33 cellular contexts compared by ENCODE assay signal in genomic region chr5:21685536-21685935, GRCh38.
DNase-seq lines count a peak whose midpoint lies in the region; ATAC-seq, FAIRE-seq and TF ChIP-seq lines count a peak whose summit lies in the region.
"Had no signal": no experiment of that assay in that cellular context is flagged by ENCODE, and none has a peak within 500 bp of the region (broad histone marks: within the 10 kb centered on the region; RNA-seq: fewer than 3 reads in every experiment).

No MANE protein-coding gene starts in this region.

- H3K9me3 ChIP-seq in tibial nerve, result no peaks in the 10 kb centered on the region
- H3K9me3 ChIP-seq: BLaER1, left lung, upper lobe of left lung had no signal

- TF ChIP-seq POLR2A in tibial nerve (IDR thresholded peaks at IDR 0.05), result no peak

- H3K36me3 ChIP-seq in bronchial epithelial cell (ENCODE audit: control insufficient read depth, insufficient read depth, low read length) (no peaks in the 10 kb centered on the region), tibial nerve (no peaks in the 10 kb centered on the region)
- H3K36me3 ChIP-seq: BLaER1, left lung, upper lobe of left lung had no signal

- no peak for TF ChIP-seq EP300 in tibial nerve (IDR thresholded peaks at IDR 0.05)

- WGBS in tibial nerve, 2 donors, result 87 to 94% methylated on average over 4 of the region's 4 CpGs

- H3K4me3 ChIP-seq in bronchial epithelial cell (ENCODE audit: low read depth, low read length) (no peak overlapping the region), tibial nerve (no peak overlapping the region)
- H3K4me3 ChIP-seq: BLaER1, left lung, upper lobe of left lung had no signal

- ATAC-seq in foreskin keratinocyte (peak; percentile 98), GM21825 (IDR thresholded peaks at IDR 0.05; ENCODE audit: unreplicated experiment) (no peak)
- ATAC-seq: activated CD4-positive, CD25-positive, alpha-beta regulatory T cell treated with anti-CD3 and anti-CD28 coated beads, Interleukin-2, amount 50 U/mL, for 24 hours; activated CD8-positive, alpha-beta T cell treated with anti-CD3 and anti-CD28 coated beads, Interleukin-2, amount 10 ng/mL, durations not matched to agents 7 days and 5 days; left lung; sciatic nerve had no signal

- peak; percentile 59 for DNase-seq in Daoy (ENCODE audit: low read depth)
- DNase-seq in NCI-H226, result peak; percentile 61
- DNase-seq in bronchial epithelial cell (ENCODE audit: low read depth), result peak; percentile 81
- DNase-seq in foreskin keratinocyte, result peak; percentile 44 to 76
- DNase-seq in tibial nerve (ENCODE audit: low spot score in 2 of 2), result no peak
- DNase-seq in NCI-H2081 treated with DMSO at 0.1 percent for 48 hours (lab: John Stamatoyannopoulos, UW), result no peak
- DNase-seq in ureter (ENCODE audit: low spot score), result no peak
- DNase-seq: ACHN; activated CD8-positive, alpha-beta T cell treated with anti-CD3 and anti-CD28 coated beads, Interleukin-2, amount 10 ng/mL, durations not matched to agents 7 days and 5 days; activated naive CD8-positive, alpha-beta T cell treated with anti-CD3 and anti-CD28 coated beads for 36 hours; aorta; cerebellar nuclear complex; COR-L47; DND-41; foreskin melanocyte; GOT3; left lung; NCI-H1092 treated with DMSO at 0.1 percent for 48 hours; NCI-H187 treated with DMSO at 0.1 percent for 48 hours; NCI-H2227 treated with DMSO at 0.1 percent for 48 hours; NCI-H69; posterior cingulate gyrus; stimulated activated CD4-positive, alpha-beta T cell treated with anti-CD3 and anti-CD28 coated beads, Interleukin-12 subunit alpha, Interleukin-12 subunit beta, amount 100 ng/mL, for 4 hours; stimulated activated CD4-positive, alpha-beta T cell treated with anti-CD3 and anti-CD28 coated beads, Interleukin-4, amount 100 ng/mL, for 1 hour; substantia nigra; T-helper 1 cell; upper lobe of left lung had no signal

- no peaks in the 10 kb centered on the region for H3K27me3 ChIP-seq in bronchial epithelial cell (ENCODE audit: control insufficient read depth, insufficient read depth, low read length)
- H3K27me3 ChIP-seq in foreskin keratinocyte, result no peaks in the 10 kb centered on the region
- H3K27me3 ChIP-seq in tibial nerve, result no peaks in the 10 kb centered on the region
- H3K27me3 ChIP-seq: BLaER1, left lung, upper lobe of left lung had no signal

- H3K4me1 ChIP-seq in foreskin keratinocyte, result peaks cover 25% of the 10 kb centered on the region
- no peaks in the 10 kb centered on the region for H3K4me1 ChIP-seq in tibial nerve
- H3K4me1 ChIP-seq: BLaER1, left lung, upper lobe of left lung had no signal

- H3K27ac ChIP-seq in foreskin keratinocyte, result no peak overlapping the region
- no peak overlapping the region for H3K27ac ChIP-seq in tibial nerve
- H3K27ac ChIP-seq: BLaER1, HL-60, left lung, upper lobe of left lung had no signal

- no peak for FAIRE-seq in bronchial epithelial cell (lab: Jason Lieb, UNC)
- FAIRE-seq: RCC 7860 had no signal

- TF ChIP-seq CTCF in bronchial epithelial cell (IDR thresholded peaks at IDR 0.05; ENCODE audit: insufficient read depth, low read length, severe bottlenecking) (no peak), foreskin keratinocyte (conservative IDR thresholded peaks at IDR 0.05) (no peak), tibial nerve (IDR thresholded peaks at IDR 0.05) (no peak)

Comparison
In these comparisons a context has a peak if more than half of its experiments do, and no peak if none do; other contexts are left out.
1. DNase-seq: peak in Daoy (single experiment), NCI-H226 (single experiment), bronchial epithelial cell (single experiment) and foreskin keratinocyte (2 of 2); none in tibial nerve (0 of 2), NCI-H2081 treated with DMSO at 0.1 percent for 48 hours (single experiment) and ureter (single experiment).